ENCODE assay signal across 25 cellular contexts in genomic region chr2:17422066-17422465, GRCh38.
"Had no signal": no experiment of that assay in that cellular context is flagged by ENCODE, and none has a peak within 500 bp of the region (broad histone marks: within the 10 kb centered on the region; RNA-seq: fewer than 3 reads in every experiment).

No MANE protein-coding gene starts in this region.

- ATAC-seq: activated naive CD4-positive, alpha-beta T cell treated with anti-CD3 and anti-CD28 coated beads, Interleukin-2, amount 50 U/mL, for 72 hours; activated T-helper 17 cell treated with anti-CD3 and anti-CD28 coated beads, Interleukin-2, amount 50 U/mL, for 72 hours; left colon; psoas muscle; right cardiac atrium had no signal

- H3K4me3 Mint-ChIP-seq: activated T-cell treated with anti-CD3 and anti-CD28 coated beads, Interleukin-2, amount 50 U/mL, for 24 hours; activated T-helper 17 cell treated with anti-CD3 and anti-CD28 coated beads, Interleukin-2, amount 50 U/mL, for 72 hours; endodermal cell; memory B cell; nephron; stimulated activated naive CD8-positive, alpha-beta T cell treated with anti-CD3 and anti-CD28 coated beads, Interleukin-15, Interleukin-2, amounts not matched to agents 100 ng/mL and 50 ng/mL, for 24 hours had no signal

- H3K4me3 ChIP-seq: adrenal gland, coronary artery, ovary, psoas muscle, skin epidermis, suprapubic skin, tibial nerve had no signal

- DNase-seq: activated CD4-positive, CD25-positive, alpha-beta regulatory T cell treated with anti-CD3 and anti-CD28 coated beads, Interleukin-2, amount 50 U/mL, for 72 hours; activated T-cell treated with anti-CD3 and anti-CD28 coated beads, Interleukin-2, amount 50 U/mL, for 24 hours; adrenal gland; cerebellar nuclear complex; endodermal cell; hippocampal formation; left colon; ovary; psoas muscle; right cardiac atrium; stimulated activated CD4-positive, alpha-beta T cell treated with anti-CD3 and anti-CD28 coated beads, Interleukin-1b, Interleukin-23, amount 100 ng/mL, for 48 hours; WERI-Rb-1 had no signal

- H3K36me3 ChIP-seq: adrenal gland, neutrophil, ovary, suprapubic skin, tibial nerve, WERI-Rb-1 had no signal

- H3K27me3 ChIP-seq: adrenal gland, neutrophil, ovary, suprapubic skin, tibial nerve had no signal

- H3K4me1 ChIP-seq: adrenal gland, psoas muscle, suprapubic skin, tibial nerve had no signal

- H3K27ac ChIP-seq: adrenal gland, coronary artery, epithelial cell of prostate, neutrophil, ovary, psoas muscle, skin epidermis, suprapubic skin, tibial nerve, WERI-Rb-1 had no signal

- H3K9me3 Mint-ChIP-seq: activated naive CD4-positive, alpha-beta T cell treated with anti-CD3 and anti-CD28 coated beads, Interleukin-2, amount 50 U/mL, for 72 hours; activated T-cell treated with anti-CD3 and anti-CD28 coated beads, Interleukin-2, amount 50 U/mL, for 24 hours; activated T-helper 17 cell treated with anti-CD3 and anti-CD28 coated beads, Interleukin-2, amount 50 U/mL, for 72 hours; endodermal cell; memory B cell; nephron; stimulated activated naive CD8-positive, alpha-beta T cell treated with anti-CD3 and anti-CD28 coated beads, Interleukin-15, Interleukin-2, amounts not matched to agents 100 ng/mL and 50 ng/mL, for 24 hours had no signal

- H3K36me3 Mint-ChIP-seq: activated naive CD4-positive, alpha-beta T cell treated with anti-CD3 and anti-CD28 coated beads, Interleukin-2, amount 50 U/mL, for 72 hours; memory B cell had no signal

- FAIRE-seq: frontal cortex, urothelium cell line had no signal

- H3K9me3 ChIP-seq: adrenal gland, neutrophil, ovary, psoas muscle, suprapubic skin, tibial nerve had no signal

- H3K4me1 Mint-ChIP-seq: activated T-helper 17 cell treated with anti-CD3 and anti-CD28 coated beads, Interleukin-2, amount 50 U/mL, for 72 hours; endodermal cell; memory B cell had no signal

- H3K27me3 Mint-ChIP-seq: activated T-cell treated with anti-CD3 and anti-CD28 coated beads, Interleukin-2, amount 50 U/mL, for 24 hours; activated T-helper 17 cell treated with anti-CD3 and anti-CD28 coated beads, Interleukin-2, amount 50 U/mL, for 72 hours; memory B cell; stimulated activated naive CD8-positive, alpha-beta T cell treated with anti-CD3 and anti-CD28 coated beads, Interleukin-15, Interleukin-2, amounts not matched to agents 100 ng/mL and 50 ng/mL, for 24 hours had no signal

- H3K27ac Mint-ChIP-seq: activated naive CD4-positive, alpha-beta T cell treated with anti-CD3 and anti-CD28 coated beads, Interleukin-2, amount 50 U/mL, for 72 hours; activated T-cell treated with anti-CD3 and anti-CD28 coated beads, Interleukin-2, amount 50 U/mL, for 24 hours; activated T-helper 17 cell treated with anti-CD3 and anti-CD28 coated beads, Interleukin-2, amount 50 U/mL, for 72 hours; endodermal cell; memory B cell; stimulated activated naive CD8-positive, alpha-beta T cell treated with anti-CD3 and anti-CD28 coated beads, Interleukin-15, Interleukin-2, amounts not matched to agents 100 ng/mL and 50 ng/mL, for 24 hours had no signal
